ENCODE assay signal across 9 cellular contexts in the genomic region with DNA sequence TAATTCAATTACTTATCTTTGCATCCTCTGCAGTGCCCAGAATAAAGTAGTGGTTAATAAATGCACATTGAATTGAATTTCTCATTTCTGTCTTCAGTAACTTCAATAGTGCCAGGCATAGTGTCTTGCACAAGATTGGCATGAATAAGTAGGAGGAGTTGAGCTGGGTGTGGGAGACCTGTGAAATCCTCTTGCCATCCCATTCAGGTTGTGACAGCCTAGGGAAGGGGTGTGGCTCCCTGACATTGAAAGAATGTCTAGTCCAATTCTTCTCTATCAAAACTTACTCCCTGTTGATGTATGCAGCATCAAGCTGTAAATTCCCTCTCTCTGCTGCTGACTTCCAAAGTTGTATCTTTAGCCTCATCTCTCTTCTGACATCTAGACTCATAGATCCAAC.
"Had no signal": no experiment of that assay in that cellular context is flagged by ENCODE, and none has a peak within 500 bp of the region (broad histone marks: within the 10 kb centered on the region; RNA-seq: fewer than 3 reads in every experiment).

No MANE protein-coding gene starts in this region.

- H3K4me3 Mint-ChIP-seq: GM23338, H9, HFFc6 had no signal

- H3K4me3 ChIP-seq: GM23338, K562 had no signal

- H3K9me3 Mint-ChIP-seq: GM23338, H9, HFFc6 had no signal

- FAIRE-seq: H1, H54, K562 had no signal

- H3K27ac Mint-ChIP-seq: GM23338, H9, HFFc6 had no signal

- DNase-seq: H9, HCEC 1CT, HFFc6, IMR-90, KG1 had no signal
